In the genomic region with DNA sequence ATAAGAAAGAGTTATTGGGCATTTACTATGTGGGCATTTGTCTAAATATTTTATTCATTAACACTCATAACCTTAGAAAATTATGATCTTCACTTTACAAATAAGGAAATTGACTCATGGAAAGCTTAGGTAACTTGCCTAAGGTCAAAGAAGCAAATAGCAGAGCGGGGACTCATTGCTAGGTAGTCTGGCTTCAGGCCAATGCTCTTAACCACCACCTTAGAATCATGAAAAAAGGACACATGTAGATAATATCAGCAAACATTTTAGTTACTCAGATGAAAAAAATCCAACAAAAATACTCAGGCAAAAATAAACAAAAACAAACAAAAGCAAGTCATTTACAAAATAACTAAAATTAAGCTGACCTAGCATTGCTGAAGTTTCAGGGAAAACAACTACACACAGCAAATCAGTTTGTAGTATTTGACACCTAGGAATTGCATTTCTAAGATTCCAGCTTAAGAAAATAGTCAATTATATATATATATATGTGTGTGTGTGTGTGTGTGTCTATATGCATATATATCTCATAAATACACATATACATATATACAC, we compare ENCODE assay signal across 26 cellular contexts.
DNase-seq lines count a peak whose midpoint lies in the region; ATAC-seq, FAIRE-seq and TF ChIP-seq lines count a peak whose summit lies in the region.
"Had no signal": no experiment of that assay in that cellular context is flagged by ENCODE, and none has a peak within 500 bp of the region (broad histone marks: within the 10 kb centered on the region; RNA-seq: fewer than 3 reads in every experiment).

No MANE protein-coding gene starts in this region.

- POLR2A ChIA-PET in HCT116 (lab: Charles Lee): no interaction called here

- peaks cover 0 to 5% of the 10 kb centered on the region in 2 experiments; a peak in 1 of 4 replicates for H3K4me1 ChIP-seq in HCT116 (ENCODE audit: control insufficient read depth in 1 of 2, insufficient read depth in 2 of 2, low read length in 2 of 2)
- H3K4me1 ChIP-seq: ascending aorta, sigmoid colon, transverse colon had no signal

- H2AFZ ChIP-seq in HCT116 (ENCODE audit: low read depth, low read length, poor library complexity, severe bottlenecking): no peak overlapping the region

- no peak for DNase-seq in HCT116 (ENCODE audit: low read depth, low spot score)
- DNase-seq in M059J (ENCODE audit: low read depth): peak; percentile 94
- peak; percentile 97 for DNase-seq in bronchial epithelial cell (ENCODE audit: low read depth)
- peak; percentile 91 for DNase-seq in kidney tubule cell (ENCODE audit: low spot score)
- DNase-seq in hippocampal formation (lab: John Stamatoyannopoulos, UW): no peak
- DNase-seq in DMS53 (lab: John Stamatoyannopoulos, UW): no peak
- DNase-seq: activated CD4-positive, alpha-beta memory T cell treated with anti-CD3 and anti-CD28 coated beads for 36 hours; activated naive CD4-positive, alpha-beta T cell treated with anti-CD3 and anti-CD28 coated beads for 36 hours; activated T-cell treated with anti-CD3 and anti-CD28 coated beads, Interleukin-2, amount 50 U/mL, for 1 hour; COR-L47; endodermal cell; GOT3; MM.1S; natural killer cell; NCI-H1694 treated with DMSO at 0.1 percent for 48 hours; NCI-H446 treated with DMSO at 0.1 percent for 48 hours; ovary; SHP77; sigmoid colon; stimulated activated CD4-positive, alpha-beta T cell treated with anti-CD3 and anti-CD28 coated beads, Interleukin-2, amount 100 ng/mL, for 24 hours; stimulated activated naive CD4-positive, alpha-beta T cell treated with Interleukin-2 at 50 U/mL for 16 hours; T-helper 17 cell; transverse colon; WERI-Rb-1 had no signal

- 0 out of 2 replicates have a peak overlapping the region, but pooled peaks have one; percentile 2 for H3K4me2 ChIP-seq in HCT116 (ENCODE audit: low read length)

- no peaks in the 10 kb centered on the region for H3K9me2 ChIP-seq in HCT116 (ENCODE audit: insufficient read depth)

- H4K20me1 ChIP-seq in HCT116 (ENCODE audit: insufficient read depth): no peaks in the 10 kb centered on the region

- no peak for FAIRE-seq in bronchial epithelial cell (lab: Jason Lieb, UNC)

- ATAC-seq in HCT116: no peak
- ATAC-seq in GM18520 (IDR thresholded peaks at IDR 0.05; ENCODE audit: unreplicated experiment): no peak
- ATAC-seq: natural killer cell, T-helper 17 cell had no signal

- H3K4me3 ChIP-seq in HCT116 (replicated peaks in 1 of 2; ENCODE audit: low read depth in 1 of 2, low read length in 2 of 2) (no peak overlapping the region), bronchial epithelial cell (ENCODE audit: low read depth, low read length) (no peak overlapping the region)
- H3K4me3 ChIP-seq: ascending aorta, ovary, sigmoid colon, transverse colon had no signal

- no peaks in the 10 kb centered on the region for H3K36me3 ChIP-seq in HCT116 (ENCODE audit: control insufficient read depth in 1 of 2, insufficient read depth in 2 of 2, low read length in 2 of 2)
- H3K36me3 ChIP-seq in bronchial epithelial cell (ENCODE audit: control insufficient read depth, insufficient read depth, low read length): no peaks in the 10 kb centered on the region
- H3K36me3 ChIP-seq: ascending aorta, ovary, sigmoid colon, transverse colon, WERI-Rb-1 had no signal

- no peak overlapping the region for H3K9ac ChIP-seq in HCT116 (ENCODE audit: low read length)

- H3K27me3 ChIP-seq in HCT116 (ENCODE audit: insufficient read depth, low read length) (no peaks in the 10 kb centered on the region), bronchial epithelial cell (ENCODE audit: control insufficient read depth, insufficient read depth, low read length) (no peaks in the 10 kb centered on the region)
- H3K27me3 ChIP-seq: ascending aorta, ovary, sigmoid colon, transverse colon had no signal

- no peak for TF ChIP-seq RAD21 in HCT116 (IDR thresholded peaks at IDR 0.05; ENCODE audit: low read depth)

- H3K9me3 ChIP-seq in HCT116 (ENCODE audit: control insufficient read depth in 1 of 2, insufficient read depth in 1 of 2, low read depth in 1 of 2, low read length in 2 of 2): no peaks in the 10 kb centered on the region
- H3K9me3 ChIP-seq: ascending aorta, ovary, sigmoid colon, transverse colon had no signal

- TF ChIP-seq CTCF in HCT116 (IDR thresholded peaks at IDR 0.05 in 2 of 3, conservative IDR thresholded peaks at IDR 0.05 in 1 of 3; ENCODE audit: borderline replicate concordance in 1 of 3, insufficient read depth in 1 of 3, low read depth in 2 of 3, low read length in 2 of 3): no peak
- no peak for TF ChIP-seq CTCF in bronchial epithelial cell (IDR thresholded peaks at IDR 0.05; ENCODE audit: insufficient read depth, low read length, severe bottlenecking)

- RAD21 ChIA-PET in HCT116 (lab: Charles Lee; ENCODE audit: low non-redundant PET in 1 of 2, low total read pairs in 2 of 2, uncharacterized antibody in 2 of 2, unreplicated experiment in 2 of 2): no interaction called here

- no TSS peak for BruUV-seq in HCT116 (replicated peaks; lab: Mats Ljungman, UMichigan)

- CTCF ChIA-PET in HCT116 (lab: Charles Lee): interaction anchor here (1.9 kb wide), 1 partner anchor 10 kb away, joined by 5 read pairs; no protein-coding TSS in a partner anchor

- intact Hi-C loops in HCT116 (cut with micrococcal nuclease): no loop called here

- no peaks in the 10 kb centered on the region for H3K79me2 ChIP-seq in HCT116 (ENCODE audit: insufficient read depth, low read length)

- no peak for TF ChIP-seq POLR2A in HCT116 (IDR thresholded peaks at IDR 0.05; ENCODE audit: borderline replicate concordance, extremely low read depth, insufficient read depth, insufficient read length)

- H3K27ac ChIP-seq in HCT116 (ENCODE audit: low read depth, low read length): no peak overlapping the region
- H3K27ac ChIP-seq: ascending aorta, ovary, sigmoid colon, transverse colon, WERI-Rb-1 had no signal

TF ChIP-seq in HCT116, 20 proteins besides CTCF, POLR2A, EP300 and RAD21:
- TF ChIP-seq ATF3 (IDR thresholded peaks at IDR 0.05): no peak
- TF ChIP-seq EGR1 (IDR thresholded peaks at IDR 0.05; ENCODE audit: low read depth): no peak
- no peak for TF ChIP-seq EZH2phosphoT487 (IDR thresholded peaks at IDR 0.05; ENCODE audit: borderline replicate concordance)
- TF ChIP-seq, protein P1, sequence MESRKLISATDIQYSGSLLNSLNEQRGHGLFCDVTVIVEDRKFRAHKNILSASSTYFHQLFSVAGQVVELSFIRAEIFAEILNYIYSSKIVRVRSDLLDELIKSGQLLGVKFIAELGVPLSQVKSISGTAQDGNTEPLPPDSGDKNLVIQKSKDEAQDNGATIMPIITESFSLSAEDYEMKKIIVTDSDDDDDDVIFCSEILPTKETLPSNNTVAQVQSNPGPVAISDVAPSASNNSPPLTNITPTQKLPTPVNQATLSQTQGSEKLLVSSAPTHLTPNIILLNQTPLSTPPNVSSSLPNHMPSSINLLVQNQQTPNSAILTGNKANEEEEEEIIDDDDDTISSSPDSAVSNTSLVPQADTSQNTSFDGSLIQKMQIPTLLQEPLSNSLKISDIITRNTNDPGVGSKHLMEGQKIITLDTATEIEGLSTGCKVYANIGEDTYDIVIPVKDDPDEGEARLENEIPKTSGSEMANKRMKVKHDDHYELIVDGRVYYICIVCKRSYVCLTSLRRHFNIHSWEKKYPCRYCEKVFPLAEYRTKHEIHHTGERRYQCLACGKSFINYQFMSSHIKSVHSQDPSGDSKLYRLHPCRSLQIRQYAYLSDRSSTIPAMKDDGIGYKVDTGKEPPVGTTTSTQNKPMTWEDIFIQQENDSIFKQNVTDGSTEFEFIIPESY (IDR thresholded peaks at IDR 0.05; ENCODE audit: extremely low read depth, insufficient replicate concordance, low read length): no peak
- TF ChIP-seq POLR2AphosphoS5 (IDR thresholded peaks at IDR 0.05; ENCODE audit: low read depth, low read length): no peak
- TF ChIP-seq, protein P2, sequence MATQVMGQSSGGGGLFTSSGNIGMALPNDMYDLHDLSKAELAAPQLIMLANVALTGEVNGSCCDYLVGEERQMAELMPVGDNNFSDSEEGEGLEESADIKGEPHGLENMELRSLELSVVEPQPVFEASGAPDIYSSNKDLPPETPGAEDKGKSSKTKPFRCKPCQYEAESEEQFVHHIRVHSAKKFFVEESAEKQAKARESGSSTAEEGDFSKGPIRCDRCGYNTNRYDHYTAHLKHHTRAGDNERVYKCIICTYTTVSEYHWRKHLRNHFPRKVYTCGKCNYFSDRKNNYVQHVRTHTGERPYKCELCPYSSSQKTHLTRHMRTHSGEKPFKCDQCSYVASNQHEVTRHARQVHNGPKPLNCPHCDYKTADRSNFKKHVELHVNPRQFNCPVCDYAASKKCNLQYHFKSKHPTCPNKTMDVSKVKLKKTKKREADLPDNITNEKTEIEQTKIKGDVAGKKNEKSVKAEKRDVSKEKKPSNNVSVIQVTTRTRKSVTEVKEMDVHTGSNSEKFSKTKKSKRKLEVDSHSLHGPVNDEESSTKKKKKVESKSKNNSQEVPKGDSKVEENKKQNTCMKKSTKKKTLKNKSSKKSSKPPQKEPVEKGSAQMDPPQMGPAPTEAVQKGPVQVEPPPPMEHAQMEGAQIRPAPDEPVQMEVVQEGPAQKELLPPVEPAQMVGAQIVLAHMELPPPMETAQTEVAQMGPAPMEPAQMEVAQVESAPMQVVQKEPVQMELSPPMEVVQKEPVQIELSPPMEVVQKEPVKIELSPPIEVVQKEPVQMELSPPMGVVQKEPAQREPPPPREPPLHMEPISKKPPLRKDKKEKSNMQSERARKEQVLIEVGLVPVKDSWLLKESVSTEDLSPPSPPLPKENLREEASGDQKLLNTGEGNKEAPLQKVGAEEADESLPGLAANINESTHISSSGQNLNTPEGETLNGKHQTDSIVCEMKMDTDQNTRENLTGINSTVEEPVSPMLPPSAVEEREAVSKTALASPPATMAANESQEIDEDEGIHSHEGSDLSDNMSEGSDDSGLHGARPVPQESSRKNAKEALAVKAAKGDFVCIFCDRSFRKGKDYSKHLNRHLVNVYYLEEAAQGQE (IDR thresholded peaks at IDR 0.05; ENCODE audit: low read depth): no peak
- TF ChIP-seq FOSL1 (IDR thresholded peaks at IDR 0.05; ENCODE audit: low read depth): no peak
- TF ChIP-seq CBX3 (IDR thresholded peaks at IDR 0.05; ENCODE audit: low read depth): no peak
- no peak for TF ChIP-seq JUND (IDR thresholded peaks at IDR 0.05)
TF ChIP-seq in HCT116: peak in this region for 0.

Comparison
In these comparisons a context has a peak if more than half of its experiments do, and no peak if none do; other contexts are left out.
1. DNase-seq: peak in M059J (single experiment), bronchial epithelial cell (single experiment) and kidney tubule cell (single experiment); none in HCT116 (single experiment), hippocampal formation (0 of 2) and DMS53 (single experiment).